ENCODE assay signal across 9 cellular contexts in genomic region chr12:14960548-14961465, GRCh38. TPM values are rescaled to one million over a fixed set of nuclear protein-coding genes. Genes with fewer than 3 reads are reported as not detected.
DNase-seq lines count a peak whose midpoint lies in the region; ATAC-seq and TF ChIP-seq lines count a peak whose summit lies in the region.
"Had no signal": no experiment of that assay in that cellular context is flagged by ENCODE, and none has a peak within 500 bp of the region (broad histone marks: within the 10 kb centered on the region; RNA-seq: fewer than 3 reads in every experiment).

No MANE protein-coding gene starts in this region.

- peaks cover 0 to 3% of the 10 kb centered on the region in 2 donors for H3K4me1 ChIP-seq in aorta (ENCODE audit: control insufficient read depth in 1 of 2, insufficient read depth in 2 of 2, low read length in 2 of 2)

- CTCF ChIA-PET in MCF 10A (lab: Yijun Ruan, JAX) = interaction anchor here (0.7 kb wide), 1 partner anchor 110 kb away, joined by 4 read pairs; no protein-coding TSS in a partner anchor

- no peaks in the 10 kb centered on the region for H3K27me3 Mint-ChIP-seq in MCF 10A (ENCODE audit: insufficient read depth, unreplicated experiment)

- no peaks in the 10 kb centered on the region for H3K9me3 ChIP-seq in aorta (ENCODE audit: control insufficient read depth, low read length)

- H3K4me3 Mint-ChIP-seq in MCF 10A (ENCODE audit: unreplicated experiment) = peak overlapping the region; percentile 77

- intact Hi-C loops in MCF 10A (cut with micrococcal nuclease) (no loop called here), aorta (cut with DNase I) (no loop called here)

- H3K27ac ChIP-seq in aorta (ENCODE audit: low read depth in 1 of 2, low read length in 2 of 2) = peak overlapping the region in 1 of 2 donors; percentile 50

- H3K27ac Mint-ChIP-seq in MCF 10A (ENCODE audit: low read depth, unreplicated experiment) = peak overlapping the region; percentile 88

- H3K4me1 Mint-ChIP-seq in MCF 10A (ENCODE audit: insufficient read depth, unreplicated experiment) = peaks cover 17% of the 10 kb centered on the region

- no peaks in the 10 kb centered on the region for H3K27me3 ChIP-seq in aorta (ENCODE audit: control insufficient read depth in 1 of 2, insufficient read depth in 2 of 2, low read length in 1 of 2)

- POLR2A ChIA-PET in MCF 10A (lab: Yijun Ruan, JAX) = interaction anchor here (0.8 kb wide), 1 partner anchor 58 kb away, joined by 4 read pairs; no protein-coding TSS in a partner anchor

- H3K36me3 Mint-ChIP-seq in MCF 10A (ENCODE audit: insufficient read depth, unreplicated experiment) = no peaks in the 10 kb centered on the region

- H3K36me3 ChIP-seq in aorta (ENCODE audit: control insufficient read depth in 1 of 2, insufficient read depth in 2 of 2, low read length in 1 of 2) = no peaks in the 10 kb centered on the region

- peak overlapping the region; percentile 74 to 76 for H3K4me3 ChIP-seq in aorta (ENCODE audit: low read length in 2 of 2)

- peak; percentile 45 for ATAC-seq in HG03025 (IDR thresholded peaks at IDR 0.05; ENCODE audit: low FRiP score, unreplicated experiment)
- ATAC-seq in aorta (ENCODE audit: low FRiP score) = peak; percentile 74

- WGBS in aorta, 2 donors = 47% methylated on average over 13 of the region's 13 CpGs

- no TSS peak for BruUV-seq in MCF 10A (replicated peaks; lab: Mats Ljungman, UMichigan)

- DNase-seq in activated T-cell treated with anti-CD3 and anti-CD28 coated beads for 1 hour (ENCODE audit: low read depth) = peak; percentile 31
- DNase-seq in activated T-cell treated with anti-CD3 and anti-CD28 coated beads for 4 hours = no peak
- DNase-seq in MCF 10A (ENCODE audit: unreplicated experiment) = peak; percentile 76
- peak; percentile 43 for DNase-seq in medulla oblongata (ENCODE audit: extremely low spot score)
- DNase-seq in aorta = peak in 1 of 2 donors; percentile 60
- DNase-seq in effector CD8-positive, alpha-beta T cell (lab: John Stamatoyannopoulos, UW) = no peak

- no peak for TF ChIP-seq CTCF in MCF 10A (IDR thresholded peaks at IDR 0.05; ENCODE audit: unreplicated experiment)

- no peaks in the 10 kb centered on the region for H3K9me3 Mint-ChIP-seq in MCF 10A (ENCODE audit: unreplicated experiment)

TF ChIP-seq in PFSK-1, 5 proteins besides CTCF, POLR2A, EP300 and RAD21:
- TF ChIP-seq SIN3A (IDR thresholded peaks at IDR 0.05; ENCODE audit: borderline replicate concordance, insufficient read depth, low read length) (peak; percentile 59; the same call in 1 of the 2 replicates), POLR2AphosphoS5 (IDR thresholded peaks at IDR 0.05; ENCODE audit: low read depth, low read length) (no peak), TAF1 (IDR thresholded peaks at IDR 0.05; ENCODE audit: borderline replicate concordance, insufficient read depth, low read length) (no peak), FOXP2 (optimal IDR thresholded peaks at IDR 0.05; ENCODE audit: borderline replicate concordance, extremely low read depth, extremely low read length, insufficient read depth) (no peak), REST (IDR thresholded peaks at IDR 0.05; ENCODE audit: insufficient read depth in 1 of 2, low read depth in 2 of 2, low read length in 2 of 2) (no peak; a peak in 1 of 4 replicates)

RNA-seq across cellular contexts. Expression of gene ARHGDIB, which starts 0.6 kb away (rescaled TPM):
- polyA plus RNA-seq in PFSK-1 (2012; ENCODE audit: insufficient read length, low read depth) = 45.2 TPM
- total RNA-seq in MCF 10A (2022) (2.3 and 7.7 TPM in 2 replicates), aorta (100 to 1,000 TPM; 119 to 143 TPM)
- polyA plus RNA-seq in aorta = 100 to 1,000 TPM; 160 to 248 TPM

RNA-seq across cellular contexts. Expression of gene PDE6H, which starts 12.0 kb away (rescaled TPM):
- polyA plus RNA-seq in PFSK-1 (2012; ENCODE audit: insufficient read length, low read depth) = not detected
- not detected in 2 replicates for total RNA-seq in MCF 10A (2022)
- total RNA-seq in aorta = not detected
- not detected for polyA plus RNA-seq in aorta
- total RNA-seq: dermis microvascular lymphatic vessel endothelial cell had no signal

RNA-seq across cellular contexts. Expression of gene ERP27, which starts 22.5 kb away (rescaled TPM):
- 0.39 TPM for polyA plus RNA-seq in PFSK-1 (2012; ENCODE audit: insufficient read length, low read depth)
- not detected in 2 replicates for total RNA-seq in MCF 10A (2022)
- total RNA-seq in aorta = 1 to 10 TPM; 1.3 to 3.2 TPM
- 1 to 10 TPM in 1 of 2 donors, under 1 TPM in 1; 0.20 to 5.3 TPM for polyA plus RNA-seq in aorta

Comparison
In these comparisons a context has a peak if more than half of its experiments do, and no peak if none do; other contexts are left out.
1. DNase-seq: peak in activated T-cell treated with anti-CD3 and anti-CD28 coated beads for 1 hour (single experiment), MCF 10A (single experiment) and medulla oblongata (single experiment); none in activated T-cell treated with anti-CD3 and anti-CD28 coated beads for 4 hours (single experiment) and effector CD8-positive, alpha-beta T cell (single experiment).
2. RNA of gene ARHGDIB, which starts 0.6 kb away (total RNA-seq): 119 to 143 TPM in aorta; 2.3 to 7.7 TPM in MCF 10A; every median in the first group is over 10 times any median in the second.